12 cellular contexts compared by ENCODE assay signal in genomic region chr16:85639529-85640253, GRCh38. TPM values are rescaled to one million over a fixed set of nuclear protein-coding genes. Genes with fewer than 3 reads are reported as not detected.
A peak's percentile ranks its signal among the peaks of the same experiment; 100 is the strongest.
DNase-seq lines count a peak whose midpoint lies in the region; ATAC-seq, FAIRE-seq and TF ChIP-seq lines count a peak whose summit lies in the region.
"Had no signal": no experiment of that assay in that cellular context is flagged by ENCODE, and none has a peak within 500 bp of the region (broad histone marks: within the 10 kb centered on the region; RNA-seq: fewer than 3 reads in every experiment).

No MANE protein-coding gene starts in this region.

- no peaks in the 10 kb centered on the region for H3K27me3 ChIP-seq in RWPE2 (ENCODE audit: insufficient read depth, poor library complexity, severe bottlenecking)
- H3K27me3 ChIP-seq in left ventricle myocardium inferior (ENCODE audit: low read depth): no peaks in the 10 kb centered on the region
- H3K27me3 ChIP-seq in small intestine (ENCODE audit: control insufficient read depth in 2 of 2, insufficient read depth in 2 of 2, low read length in 2 of 2): no peaks in the 10 kb centered on the region
- H3K27me3 ChIP-seq: cardiac muscle cell, neutrophil had no signal

- H3K9me3 ChIP-seq in RWPE2 (ENCODE audit: severe bottlenecking) (no peaks in the 10 kb centered on the region), left ventricle myocardium inferior (replicated peaks) (no peaks in the 10 kb centered on the region), small intestine (ENCODE audit: control insufficient read depth, low read depth) (no peaks in the 10 kb centered on the region)
- H3K9me3 ChIP-seq: neutrophil had no signal

- H3K4me1 ChIP-seq in RWPE2 (ENCODE audit: insufficient read depth, poor library complexity, severe bottlenecking) (peaks cover 16% of the 10 kb centered on the region), left ventricle myocardium inferior (peaks cover 84% of the 10 kb centered on the region), small intestine (ENCODE audit: control insufficient read depth in 2 of 2, insufficient read depth in 1 of 2, low read depth in 1 of 2, low read length in 1 of 2) (peaks cover 0 to 6% of the 10 kb centered on the region in 2 donors)

- no peak for TF ChIP-seq CTCF in RWPE2 (IDR thresholded peaks at IDR 0.05; ENCODE audit: poor library complexity, severe bottlenecking)
- peak; percentile 34 for TF ChIP-seq CTCF in left ventricle myocardium inferior (IDR thresholded peaks at IDR 0.05; ENCODE audit: borderline replicate concordance)

- peak; percentile 91 for DNase-seq in NCI-H1092 treated with DMSO at 0.1 percent for 48 hours (lab: John Stamatoyannopoulos, UW)
- no peak for DNase-seq in RWPE2 (ENCODE audit: low spot score)
- peak; percentile 79 for DNase-seq in left ventricle myocardium inferior
- DNase-seq in small intestine: peak; percentile 75
- no peak for DNase-seq in G401 (ENCODE audit: low spot score)
- no peak for DNase-seq in NCI-H226
- DNase-seq: NCI-H2029 treated with DMSO at 0.1 percent for 48 hours, T-helper 1 cell had no signal

- intact Hi-C loops in left ventricle myocardium inferior (cut with micrococcal nuclease): no loop called here

- 21 to 79% (median 49%) methylated on average over 31 to 35 of the region's 35 CpGs for WGBS in small intestine, 3 donors

- H3K27ac ChIP-seq in RWPE2 (ENCODE audit: poor library complexity, severe bottlenecking) (no peak overlapping the region), left ventricle myocardium inferior (replicated peaks) (peak overlapping the region; percentile 81), small intestine (ENCODE audit: low read depth in 1 of 2, low read length in 1 of 2) (no peak overlapping the region)
- H3K27ac ChIP-seq: neutrophil had no signal

- 0 out of 3 replicates have a peak, but pooled peaks have one; percentile 5 for ATAC-seq in RWPE2 (ENCODE audit: low read depth)
- ATAC-seq in HG03439 (IDR thresholded peaks at IDR 0.05; ENCODE audit: unreplicated experiment): no peak
- ATAC-seq in GM18868 (IDR thresholded peaks at IDR 0.05; ENCODE audit: unreplicated experiment): no peak

- no peak for FAIRE-seq in small intestine (lab: Jason Lieb, UNC)

- H3K36me3 ChIP-seq in RWPE2 (ENCODE audit: low read depth) (no peaks in the 10 kb centered on the region), left ventricle myocardium inferior (peaks cover 3% of the 10 kb centered on the region), small intestine (ENCODE audit: control insufficient read depth in 2 of 2, insufficient read depth in 2 of 2, low read length in 2 of 2) (peaks cover 0 to 4% of the 10 kb centered on the region in 2 donors)
- H3K36me3 ChIP-seq: cardiac muscle cell had no signal

- in situ Hi-C loops in G401 (cut with HindIII; ENCODE audit: low sequenced_read_pairs): no loop called here

- H3K4me3 ChIP-seq in RWPE2 (ENCODE audit: severe bottlenecking) (no peak overlapping the region), left ventricle myocardium inferior (no peak overlapping the region), small intestine (ENCODE audit: low read depth in 1 of 2, low read length in 2 of 2) (no peak overlapping the region)
- H3K4me3 ChIP-seq: cardiac muscle cell had no signal

RNA-seq across cellular contexts. Expression of gene GSE1, which starts 26.6 kb away (rescaled TPM):
- 34.2 TPM for total RNA-seq in left ventricle myocardium inferior
- 10 to 100 TPM in 1 of 3 donors, 1 to 10 TPM in 2; 9.2 to 25.6 (median 9.8) TPM for polyA plus RNA-seq in small intestine
- total RNA-seq in G401 (2014; rRNA removed; shearing (Covaris generic)): 22.8 and 35.6 TPM in 2 replicates

RNA-seq across cellular contexts. Expression of gene GINS2, which starts 49.1 kb away (rescaled TPM):
- total RNA-seq in left ventricle myocardium inferior: 0.44 TPM
- 10 to 100 TPM in 1 of 3 donors, 1 to 10 TPM in 2; 2.0 to 11.2 (median 3.2) TPM for polyA plus RNA-seq in small intestine
- total RNA-seq in G401 (2014; rRNA removed; shearing (Covaris generic)): 47.8 and 48.9 TPM in 2 replicates

Comparison
In these comparisons a context has a peak if more than half of its experiments do, and no peak if none do; other contexts are left out.
1. DNase-seq: peak in NCI-H1092 treated with DMSO at 0.1 percent for 48 hours (single experiment), left ventricle myocardium inferior (single experiment) and small intestine (single experiment); none in RWPE2 (single experiment), G401 (single experiment) and NCI-H226 (single experiment).
2. RNA of gene GINS2, which starts 49.1 kb away (total RNA-seq): 47.8 to 48.9 TPM in G401; 0.44 TPM in left ventricle myocardium inferior (single experiment); every median in the first group is over 10 times any median in the second.